ENCODE assay signal across 22 cellular contexts in genomic region chr11:67111261-67111660, GRCh38. TPM values are rescaled to one million over a fixed set of nuclear protein-coding genes. Genes with fewer than 3 reads are reported as not detected.
A peak's percentile ranks its signal among the peaks of the same experiment; 100 is the strongest.
DNase-seq lines count a peak whose midpoint lies in the region; ATAC-seq, FAIRE-seq and TF ChIP-seq lines count a peak whose summit lies in the region.
"Had no signal": no experiment of that assay in that cellular context is flagged by ENCODE, and none has a peak within 500 bp of the region (broad histone marks: within the 10 kb centered on the region; RNA-seq: fewer than 3 reads in every experiment).

No MANE protein-coding gene starts in this region.

- H3K27ac ChIP-seq in HepG2 (ENCODE audit: extremely low read length, insufficient read depth, low read length) = no peak overlapping the region
- H3K27ac ChIP-seq: pancreas, uterus had no signal

- no peak overlapping the region for H3K9ac ChIP-seq in adipocyte (ENCODE audit: low read length)
- H3K9ac ChIP-seq in HepG2 (ENCODE audit: insufficient read depth, low read depth, low read length) = no peak overlapping the region

- WGBS in HepG2 (ENCODE audit: low lambda C conversion rate) = 0% methylated on average over 1 of the region's 1 CpG

- H3K27ac Mint-ChIP-seq in activated CD4-positive, alpha-beta T cell treated with anti-CD3 and anti-CD28 coated beads, Interleukin-2, amount 10 ng/mL, durations not matched to agents 24 days and 14 days = no peak overlapping the region
- H3K27ac Mint-ChIP-seq in nephron progenitor cell = no peak overlapping the region
- H3K27ac Mint-ChIP-seq: effector memory CD8-positive, alpha-beta T cell; natural killer cell had no signal

- BruUV-seq in HepG2 (replicated peaks; lab: Mats Ljungman, UMichigan) = no TSS peak

- H2AFZ ChIP-seq in HepG2 (ENCODE audit: low read length) = no peak overlapping the region

- in situ Hi-C loops in HepG2 (cut with HindIII; ENCODE audit: extremely low pct_ligation_motif_present, low pct_unique_long_range_greater_than_20kb) = no loop called here

- peaks cover 12% of the 10 kb centered on the region for H3K4me1 ChIP-seq in adipocyte (ENCODE audit: control insufficient read depth, insufficient read depth, low read length)
- H3K4me1 ChIP-seq in HepG2 (ENCODE audit: insufficient read depth, low read length) = peaks cover 47% of the 10 kb centered on the region
- H3K4me1 ChIP-seq: pancreas, uterus had no signal

- FAIRE-seq in HepG2 (lab: Jason Lieb, UNC) = no peak
- FAIRE-seq: pancreas had no signal

- POLR2A ChIA-PET in HepG2 (lab: Yijun Ruan, JAX) = no interaction called here

- intact Hi-C loops in left ventricle myocardium superior (cut with micrococcal nuclease) = no loop called here
- intact Hi-C loops in cardiac septum (cut with DNase I) = no loop called here
- intact Hi-C loops in HepG2 (cut with micrococcal nuclease; ENCODE audit: unreplicated experiment) = loop anchor here (10.0 kb wide), 1 partner anchor 204 kb away; no protein-coding TSS in a partner anchor
- intact Hi-C loops in activated CD4-positive, alpha-beta T cell treated with anti-CD3 and anti-CD28 coated beads, Interleukin-2, amount 10 ng/mL, durations not matched to agents 24 days and 14 days (cut with micrococcal nuclease) = no loop called here

- CTCF ChIA-PET in HepG2 (lab: Yijun Ruan, JAX; ENCODE audit: low intra/inter-chr PET ratio, low total read pairs) = no interaction called here

- H3K4me1 Mint-ChIP-seq in activated CD4-positive, alpha-beta T cell treated with anti-CD3 and anti-CD28 coated beads, Interleukin-2, amount 10 ng/mL, durations not matched to agents 24 days and 14 days = peaks cover 6% of the 10 kb centered on the region
- H3K4me1 Mint-ChIP-seq in nephron progenitor cell = peaks cover 10% of the 10 kb centered on the region

- DNase-seq in left ventricle myocardium superior (no peak), cardiac septum (ENCODE audit: low spot score) (no peak), adipocyte (ENCODE audit: low read depth) (peak; percentile 60), HepG2 (ENCODE audit: low spot score) (no peak), AML-193 (lab: John Stamatoyannopoulos, UW) (no peak), nephron progenitor cell (no peak)
- DNase-seq in activated CD4-positive, alpha-beta T cell treated with anti-CD3 and anti-CD28 coated beads, Interleukin-2, amount 10 ng/mL, durations not matched to agents 24 days and 14 days = no peak
- DNase-seq: ACHN; activated CD4-positive, alpha-beta T cell treated with anti-CD3 and anti-CD28 coated beads for 4 hours; activated CD8-positive, alpha-beta memory T cell treated with anti-CD3 and anti-CD28 coated beads, Interleukin-2, amount 50 U/mL, for 48 hours; effector memory CD8-positive, alpha-beta T cell; EL; GOT3; natural killer cell; NCI-H774; substantia nigra had no signal

- no peaks in the 10 kb centered on the region for H3K36me3 ChIP-seq in adipocyte (ENCODE audit: control insufficient read depth, insufficient read depth, low read length, severe bottlenecking)
- H3K36me3 ChIP-seq in HepG2 (replicated peaks in 1 of 2; ENCODE audit: control insufficient read depth in 1 of 2, insufficient read depth in 2 of 2, low read length in 2 of 2) = no peaks in the 10 kb centered on the region
- H3K36me3 ChIP-seq: esophagus muscularis mucosa, pancreas, uterus had no signal

- H3K9me3 ChIP-seq in adipocyte (ENCODE audit: control insufficient read depth, low read length) (no peaks in the 10 kb centered on the region), HepG2 (ENCODE audit: low read length) (no peaks in the 10 kb centered on the region)
- H3K9me3 ChIP-seq: esophagus muscularis mucosa, pancreas, uterus had no signal

- H3K4me3 ChIP-seq in adipocyte (ENCODE audit: low read length) (no peak overlapping the region), HepG2 (replicated peaks in 1 of 3; ENCODE audit: insufficient read depth in 1 of 3, low read depth in 2 of 3, low read length in 3 of 3) (no peak overlapping the region)
- H3K4me3 ChIP-seq: esophagus muscularis mucosa, pancreas, uterus had no signal

- H3K79me2 ChIP-seq in HepG2 (ENCODE audit: insufficient read depth, low read length) = no peaks in the 10 kb centered on the region

- no peak for TF ChIP-seq EP300 in HepG2 (IDR thresholded peaks at IDR 0.05; ENCODE audit: low read depth in 2 of 2, low read length in 2 of 2)
- TF ChIP-seq EP300 in HepG2 (CRISPR knock-in tag; IDR thresholded peaks at IDR 0.05; ENCODE audit: borderline replicate concordance) = no peak

- no peaks in the 10 kb centered on the region for H4K20me1 ChIP-seq in HepG2 (ENCODE audit: insufficient read depth, low read length)

- no peak for TF ChIP-seq RAD21 in HepG2 (CRISPR knock-in tag; IDR thresholded peaks at IDR 0.05)

- H3K27me3 Mint-ChIP-seq in activated CD4-positive, alpha-beta T cell treated with anti-CD3 and anti-CD28 coated beads, Interleukin-2, amount 10 ng/mL, durations not matched to agents 24 days and 14 days = peaks cover 8% of the 10 kb centered on the region
- peaks cover 10% of the 10 kb centered on the region for H3K27me3 Mint-ChIP-seq in nephron progenitor cell (ENCODE audit: low read depth, poor library complexity)
- H3K27me3 Mint-ChIP-seq: effector memory CD8-positive, alpha-beta T cell had no signal

- H3K27me3 ChIP-seq in adipocyte (replicated peaks; ENCODE audit: control insufficient read depth, insufficient read depth, low read length) (no peaks in the 10 kb centered on the region), HepG2 (ENCODE audit: control insufficient read depth in 1 of 2, insufficient read depth in 2 of 2, low read length in 2 of 2) (no peaks in the 10 kb centered on the region)
- H3K27me3 ChIP-seq: esophagus muscularis mucosa, pancreas, uterus had no signal

- no peaks in the 10 kb centered on the region for H3K9me3 Mint-ChIP-seq in activated CD4-positive, alpha-beta T cell treated with anti-CD3 and anti-CD28 coated beads, Interleukin-2, amount 10 ng/mL, durations not matched to agents 24 days and 14 days
- no peaks in the 10 kb centered on the region for H3K9me3 Mint-ChIP-seq in nephron progenitor cell
- H3K9me3 Mint-ChIP-seq: CD14-positive monocyte; effector memory CD8-positive, alpha-beta T cell; natural killer cell had no signal

- H3K36me3 Mint-ChIP-seq in activated CD4-positive, alpha-beta T cell treated with anti-CD3 and anti-CD28 coated beads, Interleukin-2, amount 10 ng/mL, durations not matched to agents 24 days and 14 days (ENCODE audit: low read depth) = no peaks in the 10 kb centered on the region
- H3K36me3 Mint-ChIP-seq in nephron progenitor cell (ENCODE audit: low read depth) = no peaks in the 10 kb centered on the region
- H3K36me3 Mint-ChIP-seq: CD14-positive monocyte, natural killer cell had no signal

- TF ChIP-seq CTCF in HepG2 (CRISPR knock-in tag; IDR thresholded peaks at IDR 0.05) (no peak), nephron progenitor cell (IDR thresholded peaks at IDR 0.05) (no peak)

- H3K4me2 ChIP-seq in HepG2 (ENCODE audit: low read depth, low read length) = peak overlapping the region; percentile 2; the same call in 1 of the 2 replicates

- ATAC-seq in left ventricle myocardium superior (peak; percentile 55), HepG2 (no peak), GM18868 (IDR thresholded peaks at IDR 0.05; ENCODE audit: unreplicated experiment) (no peak)
- ATAC-seq: effector memory CD8-positive, alpha-beta T cell; natural killer cell; pancreas; sciatic nerve had no signal

- no peak for TF ChIP-seq POLR2A in HepG2 (IDR thresholded peaks at IDR 0.05; ENCODE audit: insufficient read depth in 1 of 2, low read depth in 2 of 2, low read length in 2 of 2)

- H3K4me3 Mint-ChIP-seq in activated CD4-positive, alpha-beta T cell treated with anti-CD3 and anti-CD28 coated beads, Interleukin-2, amount 10 ng/mL, durations not matched to agents 24 days and 14 days = no peak overlapping the region
- H3K4me3 Mint-ChIP-seq in nephron progenitor cell = no peak overlapping the region
- H3K4me3 Mint-ChIP-seq: CD14-positive monocyte; effector memory CD8-positive, alpha-beta T cell; natural killer cell had no signal

RNA-seq across cellular contexts. Expression of gene KDM2A, which starts 7.8 kb away (rescaled TPM):
- total RNA-seq in left ventricle myocardium superior = 37.5 TPM
- 46.4 TPM for total RNA-seq in cardiac septum
- total RNA-seq in HepG2 (2016; rRNA removed; fragmentation: Illumina TruSeq; extraction: Trizol) = 21.0 and 31.4 TPM in 2 replicates
- total RNA-seq in HepG2 (2016; cell fraction: cytosol; rRNA removed; fragmentation: Illumina TruSeq; extraction: Trizol; ENCODE audit: low read depth) = 7.4 and 8.4 TPM in 2 replicates
- 17.7 and 29.6 TPM in 2 replicates for total RNA-seq in HepG2 (2016; cell fraction: insoluble cytoplasmic fraction; rRNA removed; fragmentation: Illumina TruSeq; extraction: Trizol)
- total RNA-seq in HepG2 (2016; cell fraction: membrane; rRNA removed; fragmentation: Illumina TruSeq; extraction: Trizol) = 9.0 and 10.2 TPM in 2 replicates
- 45.9 and 47.8 TPM in 2 replicates for total RNA-seq in HepG2 (2016; cell fraction: nucleus; rRNA removed; fragmentation: Illumina TruSeq; extraction: Trizol)
- 31.3 and 37.3 TPM in 2 replicates for polyA plus RNA-seq in HepG2 (2011; rRNA removed)
- 18.3 and 18.5 TPM in 2 replicates for polyA plus RNA-seq in HepG2 (2011; cell fraction: cytosol; rRNA removed)
- 81.7 and 92.6 TPM in 2 replicates for polyA plus RNA-seq in HepG2 (2011; cell fraction: nucleus; rRNA removed)
- polyA plus RNA-seq in HepG2 (2012) = 21.6 and 22.9 TPM in 2 replicates
- polyA plus RNA-seq in HepG2 (2016; cell fraction: cytosol; fragmentation: Illumina TruSeq; extraction: Trizol; ENCODE audit: low read depth) = 1.5 and 1.9 TPM in 2 replicates
- 14.9 and 18.8 TPM in 2 replicates for polyA plus RNA-seq in HepG2 (2016; cell fraction: insoluble cytoplasmic fraction; fragmentation: Illumina TruSeq; extraction: Trizol; ENCODE audit: low read depth)
- polyA plus RNA-seq in HepG2 (2016; cell fraction: membrane; fragmentation: Illumina TruSeq; extraction: Trizol; ENCODE audit: low read depth) = 4.6 and 4.7 TPM in 2 replicates
- polyA plus RNA-seq in HepG2 (2016; cell fraction: nucleus; fragmentation: Illumina TruSeq; extraction: Trizol; ENCODE audit: insufficient read depth, low read depth) = 60.3 and 65.7 TPM in 2 replicates
- 64.9 and 123 TPM in 2 replicates for polyA minus RNA-seq in HepG2 (2011; rRNA and poly(A)+ RNA removed; ENCODE audit: low replicate concordance)
- 23.3 and 29.3 TPM in 2 replicates for polyA minus RNA-seq in HepG2 (2011; cell fraction: cytosol; rRNA and poly(A)+ RNA removed)
- 81.8 and 91.5 TPM in 2 replicates for polyA minus RNA-seq in HepG2 (2011; cell fraction: nucleus; rRNA and poly(A)+ RNA removed)
- 102 and 103 TPM in 2 replicates for total RNA-seq in activated CD4-positive, alpha-beta T cell treated with anti-CD3 and anti-CD28 coated beads, Interleukin-2, amount 10 ng/mL, durations not matched to agents 24 days and 14 days

RNA-seq across cellular contexts. Expression of gene RHOD, which starts 54.6 kb away (rescaled TPM):
- 67.6 TPM for total RNA-seq in left ventricle myocardium superior
- 25.8 TPM for total RNA-seq in cardiac septum
- 0.27 and 0.29 TPM in 2 replicates for total RNA-seq in HepG2 (2016; rRNA removed; fragmentation: Illumina TruSeq; extraction: Trizol)
- 0.88 and 0.91 TPM in 2 replicates for total RNA-seq in HepG2 (2016; cell fraction: cytosol; rRNA removed; fragmentation: Illumina TruSeq; extraction: Trizol; ENCODE audit: low read depth)
- total RNA-seq in HepG2 (2016; cell fraction: insoluble cytoplasmic fraction; rRNA removed; fragmentation: Illumina TruSeq; extraction: Trizol) = 0.32 and 0.33 TPM in 2 replicates
- total RNA-seq in HepG2 (2016; cell fraction: membrane; rRNA removed; fragmentation: Illumina TruSeq; extraction: Trizol) = 0.76 and 0.93 TPM in 2 replicates
- total RNA-seq in HepG2 (2016; cell fraction: nucleus; rRNA removed; fragmentation: Illumina TruSeq; extraction: Trizol) = 0.34 TPM in 1 of 2 replicates, not detected in the other
- polyA plus RNA-seq in HepG2 (2011; rRNA removed) = 0.98 and 1.7 TPM in 2 replicates
- polyA plus RNA-seq in HepG2 (2011; cell fraction: cytosol; rRNA removed) = 2.1 and 3.1 TPM in 2 replicates
- 0.66 and 1.1 TPM in 2 replicates for polyA plus RNA-seq in HepG2 (2011; cell fraction: nucleus; rRNA removed)
- polyA plus RNA-seq in HepG2 (2012) = 0.47 and 1.2 TPM in 2 replicates
- 1.6 and 1.9 TPM in 2 replicates for polyA plus RNA-seq in HepG2 (2016; cell fraction: cytosol; fragmentation: Illumina TruSeq; extraction: Trizol; ENCODE audit: low read depth)
- 0.78 and 0.84 TPM in 2 replicates for polyA plus RNA-seq in HepG2 (2016; cell fraction: insoluble cytoplasmic fraction; fragmentation: Illumina TruSeq; extraction: Trizol; ENCODE audit: low read depth)
- polyA plus RNA-seq in HepG2 (2016; cell fraction: membrane; fragmentation: Illumina TruSeq; extraction: Trizol; ENCODE audit: low read depth) = 1.1 and 1.4 TPM in 2 replicates
- polyA plus RNA-seq in HepG2 (2016; cell fraction: nucleus; fragmentation: Illumina TruSeq; extraction: Trizol; ENCODE audit: insufficient read depth, low read depth) = 0.71 TPM in 1 of 2 replicates, not detected in the other
- 2.0 and 37.6 TPM in 2 replicates for polyA minus RNA-seq in HepG2 (2011; rRNA and poly(A)+ RNA removed; ENCODE audit: low replicate concordance)
- 1.7 and 2.0 TPM in 2 replicates for polyA minus RNA-seq in HepG2 (2011; cell fraction: cytosol; rRNA and poly(A)+ RNA removed)
- 0.90 TPM in 1 of 2 replicates, not detected in the other for polyA minus RNA-seq in HepG2 (2011; cell fraction: nucleus; rRNA and poly(A)+ RNA removed)
- total RNA-seq in activated CD4-positive, alpha-beta T cell treated with anti-CD3 and anti-CD28 coated beads, Interleukin-2, amount 10 ng/mL, durations not matched to agents 24 days and 14 days = 0.35 TPM in 1 of 2 replicates, not detected in the other
- total RNA-seq: natural killer cell had no signal
- polyA plus RNA-seq: CD14-positive monocyte had no signal

Comparison
In these comparisons a context has a peak if more than half of its experiments do, and no peak if none do; other contexts are left out.
1. RNA of gene RHOD, which starts 54.6 kb away (total RNA-seq): 67.6 TPM in left ventricle myocardium superior (single experiment) and 25.8 TPM in cardiac septum (single experiment); 0.35 TPM in activated CD4-positive, alpha-beta T cell treated with anti-CD3 and anti-CD28 coated beads, Interleukin-2, amount 10 ng/mL, durations not matched to agents 24 days and 14 days and 0.27 to 0.93 TPM in HepG2; every median in the first group is over 10 times any median in the second.